In genomic region chr6:43351951-43352350, GRCh38 we compare ENCODE assay signal across 4 cellular contexts. TPM values are rescaled to one million over a fixed set of nuclear protein-coding genes. Genes with fewer than 3 reads are reported as not detected.
"Had no signal": no experiment of that assay in that cellular context is flagged by ENCODE, and none has a peak within 500 bp of the region (broad histone marks: within the 10 kb centered on the region; RNA-seq: fewer than 3 reads in every experiment).

No MANE protein-coding gene starts in this region.

RNA-seq across cellular contexts. Expression of gene CRIP3, which starts 43.3 kb away (rescaled TPM):
- total RNA-seq: LHCN-M2, M059J, MCF 10A, NCI-H460 had no signal

RNA-seq across cellular contexts. Expression of gene SLC22A7, which starts 53.9 kb away (rescaled TPM):
- total RNA-seq: LHCN-M2, M059J, MCF 10A, NCI-H460 had no signal
